ENCODE assay signal across 11 cellular contexts in the genomic region with DNA sequence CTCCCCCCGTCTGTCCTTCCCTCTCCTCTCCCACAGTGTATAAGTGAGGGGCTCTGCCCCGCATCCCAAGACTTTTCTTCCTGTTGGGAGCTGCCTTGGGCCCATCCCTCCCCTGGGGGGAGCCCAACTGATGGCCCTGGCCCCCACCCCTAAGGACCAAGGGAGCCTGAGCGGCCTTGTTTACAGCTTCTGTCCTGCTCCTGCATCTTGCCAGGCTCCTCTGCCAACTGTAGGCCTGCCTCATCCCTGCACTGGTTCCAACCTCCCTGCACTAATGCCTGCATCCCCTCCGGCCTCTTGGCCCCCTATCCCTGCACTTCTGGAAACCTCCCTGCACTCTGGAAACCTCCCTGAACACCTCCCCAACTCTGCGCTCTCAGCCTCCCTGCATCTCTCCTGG. TPM values are rescaled to one million over a fixed set of nuclear protein-coding genes. Genes with fewer than 3 reads are reported as not detected.
DNase-seq lines count a peak whose midpoint lies in the region; ATAC-seq, FAIRE-seq and TF ChIP-seq lines count a peak whose summit lies in the region.
"Had no signal": no experiment of that assay in that cellular context is flagged by ENCODE, and none has a peak within 500 bp of the region (broad histone marks: within the 10 kb centered on the region; RNA-seq: fewer than 3 reads in every experiment).

No MANE protein-coding gene starts in this region.

- no peak for FAIRE-seq in kidney (lab: Jason Lieb, UNC)
- FAIRE-seq: bronchial epithelial cell had no signal

- no peak overlapping the region for H3K4me3 ChIP-seq in kidney (ENCODE audit: low read length in 2 of 2)
- H3K4me3 ChIP-seq in thoracic aorta: peak overlapping the region; percentile 95

- DNase-seq in activated CD8-positive, alpha-beta memory T cell treated with anti-CD3 and anti-CD28 coated beads, Interleukin-2, amount 10 ng/mL, durations not matched to agents 7 days and 5 days: no peak
- no peak for DNase-seq in activated CD8-positive, alpha-beta memory T cell treated with anti-CD3 and anti-CD28 coated beads, Interleukin-2, amount 50 U/mL, for 48 hours
- DNase-seq in kidney (peak; percentile 71), thoracic aorta (ENCODE audit: low spot score) (no peak), NCI-H1092 treated with DMSO at 0.1 percent for 48 hours (lab: John Stamatoyannopoulos, UW) (no peak)
- DNase-seq: left cardiac atrium, NCI-H1105 treated with DMSO at 0.1 percent for 48 hours had no signal

- H3K27me3 ChIP-seq in thoracic aorta (replicated peaks; ENCODE audit: insufficient read depth): no peaks in the 10 kb centered on the region

- peaks cover 30% of the 10 kb centered on the region for H3K36me3 Mint-ChIP-seq in activated CD8-positive, alpha-beta memory T cell treated with anti-CD3 and anti-CD28 coated beads, Interleukin-2, amount 10 ng/mL, durations not matched to agents 7 days and 5 days
- H3K36me3 Mint-ChIP-seq in activated T-helper 17 cell treated with anti-CD3 and anti-CD28 coated beads, Interleukin-2, amount 50 U/mL, for 72 hours (ENCODE audit: low read depth): peaks cover 59% of the 10 kb centered on the region

- peak overlapping the region; percentile 99 for H3K4me3 Mint-ChIP-seq in activated CD8-positive, alpha-beta memory T cell treated with anti-CD3 and anti-CD28 coated beads, Interleukin-2, amount 10 ng/mL, durations not matched to agents 7 days and 5 days
- peak overlapping the region; percentile 99 for H3K4me3 Mint-ChIP-seq in activated T-helper 17 cell treated with anti-CD3 and anti-CD28 coated beads, Interleukin-2, amount 50 U/mL, for 72 hours

- no peaks in the 10 kb centered on the region for H3K9me3 Mint-ChIP-seq in activated CD8-positive, alpha-beta memory T cell treated with anti-CD3 and anti-CD28 coated beads, Interleukin-2, amount 10 ng/mL, durations not matched to agents 7 days and 5 days (ENCODE audit: low read depth)
- H3K9me3 Mint-ChIP-seq in activated T-helper 17 cell treated with anti-CD3 and anti-CD28 coated beads, Interleukin-2, amount 50 U/mL, for 72 hours: no peaks in the 10 kb centered on the region

- no peak for TF ChIP-seq CTCF in kidney (IDR thresholded peaks at IDR 0.05; ENCODE audit: borderline replicate concordance, extremely low read depth, insufficient read depth)
- no peak for TF ChIP-seq CTCF in thoracic aorta (IDR thresholded peaks at IDR 0.05)

- H3K9me3 ChIP-seq in kidney (ENCODE audit: control insufficient read depth in 1 of 2, low read length in 2 of 2) (no peaks in the 10 kb centered on the region), thoracic aorta (no peaks in the 10 kb centered on the region)

- no peak for ATAC-seq in activated CD8-positive, alpha-beta memory T cell treated with anti-CD3 and anti-CD28 coated beads, Interleukin-2, amount 10 ng/mL, durations not matched to agents 7 days and 5 days
- no peak for ATAC-seq in activated T-helper 17 cell treated with anti-CD3 and anti-CD28 coated beads, Interleukin-2, amount 50 U/mL, for 72 hours (replicated peaks)
- ATAC-seq in thoracic aorta (ENCODE audit: insufficient number of reproducible peaks, low FRiP score, low read depth): no peak
- ATAC-seq in GM21717 (IDR thresholded peaks at IDR 0.05; ENCODE audit: unreplicated experiment): no peak
- ATAC-seq in HG02970 (IDR thresholded peaks at IDR 0.05; ENCODE audit: low FRiP score, unreplicated experiment): no peak
- ATAC-seq: left cardiac atrium had no signal

- peak overlapping the region; percentile 88 for H3K27ac Mint-ChIP-seq in activated CD8-positive, alpha-beta memory T cell treated with anti-CD3 and anti-CD28 coated beads, Interleukin-2, amount 10 ng/mL, durations not matched to agents 7 days and 5 days
- H3K27ac Mint-ChIP-seq in activated T-helper 17 cell treated with anti-CD3 and anti-CD28 coated beads, Interleukin-2, amount 50 U/mL, for 72 hours: no peak overlapping the region

- H3K9ac ChIP-seq in kidney (ENCODE audit: low read length in 2 of 2): no peak overlapping the region

- H3K36me3 ChIP-seq in kidney (ENCODE audit: control insufficient read depth in 1 of 2, insufficient read depth in 2 of 2, low read length in 2 of 2) (peaks cover 0 to 5% of the 10 kb centered on the region in 2 donors), thoracic aorta (no peaks in the 10 kb centered on the region)

- H3K4me1 Mint-ChIP-seq in activated CD8-positive, alpha-beta memory T cell treated with anti-CD3 and anti-CD28 coated beads, Interleukin-2, amount 10 ng/mL, durations not matched to agents 7 days and 5 days: peaks cover 67% of the 10 kb centered on the region
- H3K4me1 Mint-ChIP-seq in activated T-helper 17 cell treated with anti-CD3 and anti-CD28 coated beads, Interleukin-2, amount 50 U/mL, for 72 hours: peaks cover 43% of the 10 kb centered on the region

- H3K27ac ChIP-seq in kidney (ENCODE audit: low read depth in 2 of 2, low read length in 2 of 2) (no peak overlapping the region), thoracic aorta (peak overlapping the region; percentile 92 to 96)

- H3K4me1 ChIP-seq in kidney (ENCODE audit: control insufficient read depth in 1 of 2, insufficient read depth in 1 of 2, low read depth in 1 of 2, low read length in 2 of 2) (peaks cover 8 to 24% of the 10 kb centered on the region in 2 donors), thoracic aorta (ENCODE audit: control insufficient read depth in 1 of 2, low read depth in 2 of 2) (peaks cover 43 to 71% of the 10 kb centered on the region in 2 donors)

- intact Hi-C loops in kidney (cut with DNase I): no loop called here

- CTCF ChIA-PET in activated CD8-positive, alpha-beta memory T cell treated with anti-CD3 and anti-CD28 coated beads, Interleukin-2, amount 10 ng/mL, durations not matched to agents 7 days and 5 days (lab: Charles Lee): interaction anchor here (4.4 to 16.1 kb wide), 2 partner anchors 25 to 35 kb away, joined by 34 to 192 read pairs; a partner anchor contains a TSS

- peaks cover 12% of the 10 kb centered on the region for H3K27me3 Mint-ChIP-seq in activated CD8-positive, alpha-beta memory T cell treated with anti-CD3 and anti-CD28 coated beads, Interleukin-2, amount 10 ng/mL, durations not matched to agents 7 days and 5 days
- H3K27me3 Mint-ChIP-seq in activated T-helper 17 cell treated with anti-CD3 and anti-CD28 coated beads, Interleukin-2, amount 50 U/mL, for 72 hours: no peaks in the 10 kb centered on the region

RNA-seq across cellular contexts. Expression of a gene that starts 1.4 kb away (rescaled TPM):
- 10 to 100 TPM; 34.3 to 35.2 TPM for total RNA-seq in activated CD8-positive, alpha-beta memory T cell treated with anti-CD3 and anti-CD28 coated beads, Interleukin-2, amount 10 ng/mL, durations not matched to agents 7 days and 5 days
- 10 to 100 TPM; 26.8 to 26.9 TPM for total RNA-seq in activated T-helper 17 cell treated with anti-CD3 and anti-CD28 coated beads, Interleukin-2, amount 50 U/mL, for 72 hours
- total RNA-seq in kidney (23.5 TPM), thoracic aorta (10 to 100 TPM; 40.8 to 45.2 TPM)
- 30.0 TPM for polyA plus RNA-seq in kidney (ENCODE audit: insufficient read depth, low read depth, low replicate concordance)

RNA-seq across cellular contexts. Expression of a gene that starts 2.6 kb away (rescaled TPM):
- 1 to 10 TPM in 1 of 2 experiments, under 1 TPM in 1; 0.85 to 1.1 TPM for total RNA-seq in activated CD8-positive, alpha-beta memory T cell treated with anti-CD3 and anti-CD28 coated beads, Interleukin-2, amount 10 ng/mL, durations not matched to agents 7 days and 5 days
- 1 to 10 TPM; 1.2 to 9.1 TPM for total RNA-seq in activated T-helper 17 cell treated with anti-CD3 and anti-CD28 coated beads, Interleukin-2, amount 50 U/mL, for 72 hours
- total RNA-seq in kidney (1.9 TPM), thoracic aorta (10 to 100 TPM; 39.4 to 40.8 TPM)
- 0.88 TPM for polyA plus RNA-seq in kidney (ENCODE audit: insufficient read depth, low read depth, low replicate concordance)
- total RNA-seq: bronchial epithelial cell had no signal

RNA-seq across cellular contexts. Expression of a gene that starts 5.7 kb away (rescaled TPM):
- total RNA-seq in activated CD8-positive, alpha-beta memory T cell treated with anti-CD3 and anti-CD28 coated beads, Interleukin-2, amount 10 ng/mL, durations not matched to agents 7 days and 5 days: 100 to 1,000 TPM; 110 to 123 TPM
- total RNA-seq in activated T-helper 17 cell treated with anti-CD3 and anti-CD28 coated beads, Interleukin-2, amount 50 U/mL, for 72 hours: 100 to 1,000 TPM; 101 to 133 TPM
- total RNA-seq in kidney (271 TPM), thoracic aorta (100 to 1,000 TPM; 175 to 190 TPM)
- 123 TPM for polyA plus RNA-seq in kidney (ENCODE audit: insufficient read depth, low read depth, low replicate concordance)

RNA-seq across cellular contexts. Expression of a gene that starts 8.3 kb away (rescaled TPM):
- total RNA-seq in activated CD8-positive, alpha-beta memory T cell treated with anti-CD3 and anti-CD28 coated beads, Interleukin-2, amount 10 ng/mL, durations not matched to agents 7 days and 5 days: 100 to 1,000 TPM; 411 to 434 TPM
- total RNA-seq in activated T-helper 17 cell treated with anti-CD3 and anti-CD28 coated beads, Interleukin-2, amount 50 U/mL, for 72 hours: 100 to 1,000 TPM; 239 to 288 TPM
- total RNA-seq in kidney: 137 TPM
- 85.5 TPM for polyA plus RNA-seq in kidney (ENCODE audit: insufficient read depth, low read depth, low replicate concordance)
- total RNA-seq in thoracic aorta: 10 to 100 TPM; 73.0 to 99.4 TPM

RNA-seq across cellular contexts. Expression of a gene that starts 24.0 kb away (rescaled TPM):
- total RNA-seq in activated CD8-positive, alpha-beta memory T cell treated with anti-CD3 and anti-CD28 coated beads, Interleukin-2, amount 10 ng/mL, durations not matched to agents 7 days and 5 days: 100 to 1,000 TPM; 205 to 266 TPM
- 100 to 1,000 TPM; 122 to 139 TPM for total RNA-seq in activated T-helper 17 cell treated with anti-CD3 and anti-CD28 coated beads, Interleukin-2, amount 50 U/mL, for 72 hours
- 32.3 TPM for total RNA-seq in kidney
- 42.9 TPM for polyA plus RNA-seq in kidney (ENCODE audit: insufficient read depth, low read depth, low replicate concordance)
- total RNA-seq in thoracic aorta: 10 to 100 TPM; 11.4 to 15.2 TPM

Comparison
In these comparisons a context has a peak if more than half of its experiments do, and no peak if none do; other contexts are left out.
1. H3K27ac ChIP-seq: peak in thoracic aorta (2 of 2); none in kidney (0 of 2).
2. RNA of a gene that starts 2.6 kb away (total RNA-seq): 39.4 to 40.8 TPM in thoracic aorta; 1.2 to 9.1 TPM in activated T-helper 17 cell treated with anti-CD3 and anti-CD28 coated beads, Interleukin-2, amount 50 U/mL, for 72 hours, 1.9 TPM in kidney (single experiment) and 0.85 to 1.1 TPM in activated CD8-positive, alpha-beta memory T cell treated with anti-CD3 and anti-CD28 coated beads, Interleukin-2, amount 10 ng/mL, durations not matched to agents 7 days and 5 days; every median in the first group is over 4 times any median in the second.